ENCODE assay signal across 9 cellular contexts in the genomic region with DNA sequence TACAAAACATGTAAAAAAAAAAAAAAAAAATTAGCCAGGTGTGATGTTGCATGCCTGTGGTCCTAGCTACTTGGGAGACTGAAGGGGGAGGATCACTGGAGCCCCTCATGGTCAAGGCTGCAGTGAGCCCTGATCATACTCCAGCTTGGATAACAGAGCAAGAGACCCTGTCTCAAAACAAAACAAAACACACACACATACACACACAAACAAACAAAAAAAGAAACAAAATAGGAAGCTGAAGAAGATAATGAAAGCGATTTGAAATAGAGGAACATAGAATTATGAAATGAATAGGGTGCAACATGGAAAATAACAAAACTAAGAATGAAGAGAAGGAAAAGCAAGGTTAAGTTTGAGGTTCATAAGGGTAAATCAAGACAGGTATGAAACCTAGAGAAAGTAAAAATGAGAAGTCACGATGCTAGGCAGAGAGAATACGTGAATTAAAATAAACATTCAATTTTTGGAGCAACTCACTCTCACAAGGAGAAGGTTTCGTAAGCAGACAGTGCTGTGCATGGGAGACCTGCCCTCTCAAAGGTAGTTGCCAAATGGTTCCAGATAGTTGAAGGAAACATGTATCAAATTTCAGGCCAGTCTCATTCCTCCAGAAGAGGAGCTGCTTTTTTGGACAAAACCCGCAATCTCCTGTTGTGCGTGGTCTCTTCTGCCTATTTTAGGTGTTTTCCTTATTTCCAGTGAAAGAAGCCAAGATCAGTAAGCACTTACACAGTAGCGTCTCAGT. TPM values are rescaled to one million over a fixed set of nuclear protein-coding genes. Genes with fewer than 3 reads are reported as not detected.
A peak's percentile ranks its signal among the peaks of the same experiment; 100 is the strongest.
DNase-seq lines count a peak whose midpoint lies in the region; ATAC-seq and TF ChIP-seq lines count a peak whose summit lies in the region.
"Had no signal": no experiment of that assay in that cellular context is flagged by ENCODE, and none has a peak within 500 bp of the region (broad histone marks: within the 10 kb centered on the region; RNA-seq: fewer than 3 reads in every experiment).

No MANE protein-coding gene starts in this region.

- POLR2A ChIA-PET in activated CD4-positive, alpha-beta T cell treated with anti-CD3 and anti-CD28 coated beads for 36 hours (lab: Charles Lee), result no interaction called here

- DNase-seq in activated CD4-positive, alpha-beta T cell treated with anti-CD3 and anti-CD28 coated beads for 36 hours, result no peak
- no peak for DNase-seq in activated CD4-positive, alpha-beta T cell treated with anti-CD3 and anti-CD28 coated beads for 4 hours
- peak; percentile 69 for DNase-seq in NOMO-1 treated with DMSO at 0.1 percent for 48 hours (lab: John Stamatoyannopoulos, UW; ENCODE audit: unreplicated experiment)
- DNase-seq in colonic mucosa, result no peak
- peak; percentile 21 for DNase-seq in renal cortical epithelial cell (ENCODE audit: low read depth)
- DNase-seq in omental fat pad (ENCODE audit: low spot score), result no peak
- DNase-seq: midbrain had no signal

- CTCF ChIA-PET in activated CD4-positive, alpha-beta T cell treated with anti-CD3 and anti-CD28 coated beads for 36 hours (lab: Charles Lee), result interaction anchor here (1.0 kb wide), 1 partner anchor 21 kb away, joined by 3 read pairs; no protein-coding TSS in a partner anchor

- no peak overlapping the region for H3K4me3 Mint-ChIP-seq in activated CD4-positive, alpha-beta T cell treated with anti-CD3 and anti-CD28 coated beads for 36 hours

- H3K27me3 Mint-ChIP-seq in activated CD4-positive, alpha-beta T cell treated with anti-CD3 and anti-CD28 coated beads for 36 hours, result no peaks in the 10 kb centered on the region

- H3K27ac Mint-ChIP-seq in activated CD4-positive, alpha-beta T cell treated with anti-CD3 and anti-CD28 coated beads for 36 hours, result peak overlapping the region; percentile 12

- H3K9me3 ChIP-seq in colonic mucosa, result no peaks in the 10 kb centered on the region

- peaks cover 59% of the 10 kb centered on the region for H3K4me1 Mint-ChIP-seq in activated CD4-positive, alpha-beta T cell treated with anti-CD3 and anti-CD28 coated beads for 36 hours

- no peaks in the 10 kb centered on the region for H3K27me3 ChIP-seq in colonic mucosa

- no peak overlapping the region for H3K4me3 ChIP-seq in colonic mucosa

- H3K36me3 ChIP-seq in colonic mucosa, result peaks cover 7% of the 10 kb centered on the region

- H3K9me3 Mint-ChIP-seq in activated CD4-positive, alpha-beta T cell treated with anti-CD3 and anti-CD28 coated beads for 36 hours (ENCODE audit: low read depth), result no peaks in the 10 kb centered on the region

- H3K4me1 ChIP-seq in colonic mucosa, result peaks cover 7% of the 10 kb centered on the region

- ATAC-seq in activated CD4-positive, alpha-beta T cell treated with anti-CD3 and anti-CD28 coated beads for 36 hours, result no peak
- ATAC-seq in HG03139 (IDR thresholded peaks at IDR 0.05; ENCODE audit: unreplicated experiment), result no peak
- ATAC-seq in GM19023 (IDR thresholded peaks at IDR 0.05; ENCODE audit: unreplicated experiment), result no peak
- ATAC-seq in omental fat pad (ENCODE audit: low FRiP score), result no peak

- intact Hi-C loops in activated CD4-positive, alpha-beta T cell treated with anti-CD3 and anti-CD28 coated beads for 36 hours (cut with DNase I, micrococcal nuclease), result loop anchor here (5.0 kb wide), 2 partner anchors 42 to 127 kb away; no protein-coding TSS in a partner anchor
- intact Hi-C loops in colonic mucosa (cut with DNase I), result loop anchor here (5.0 kb wide), 1 partner anchor 42 kb away; no protein-coding TSS in a partner anchor

- peak overlapping the region; percentile 40 for H3K27ac ChIP-seq in colonic mucosa

- peaks cover 19% of the 10 kb centered on the region for H3K36me3 Mint-ChIP-seq in activated CD4-positive, alpha-beta T cell treated with anti-CD3 and anti-CD28 coated beads for 36 hours (ENCODE audit: low read depth)

- H3K9ac ChIP-seq in colonic mucosa (ENCODE audit: low read depth in 2 of 2, low read length in 2 of 2), result peak overlapping the region in 1 of 2 donors; percentile 38

- TF ChIP-seq CTCF in colonic mucosa (IDR thresholded peaks at IDR 0.05) (no peak), omental fat pad (IDR thresholded peaks at IDR 0.05) (no peak)

RNA-seq across cellular contexts. Expression of a gene that starts 3.3 kb away (rescaled TPM):
- total RNA-seq in activated CD4-positive, alpha-beta T cell treated with anti-CD3 and anti-CD28 coated beads for 36 hours, result 10 to 100 TPM; 92.2 to 92.7 TPM
- total RNA-seq in colonic mucosa (100 to 1,000 TPM; 148 to 282 TPM), renal cortical epithelial cell (160 and 249 TPM in 2 replicates), omental fat pad (100 to 1,000 TPM; 153 to 197 (median 174) TPM)

Comparison
In these comparisons a context has a peak if more than half of its experiments do, and no peak if none do; other contexts are left out.
1. DNase-seq: peak in NOMO-1 treated with DMSO at 0.1 percent for 48 hours (single experiment) and renal cortical epithelial cell (single experiment); none in activated CD4-positive, alpha-beta T cell treated with anti-CD3 and anti-CD28 coated beads for 36 hours (single experiment), activated CD4-positive, alpha-beta T cell treated with anti-CD3 and anti-CD28 coated beads for 4 hours (0 of 2), colonic mucosa (single experiment) and omental fat pad (single experiment).